13 cellular contexts compared by ENCODE assay signal in the genomic region with DNA sequence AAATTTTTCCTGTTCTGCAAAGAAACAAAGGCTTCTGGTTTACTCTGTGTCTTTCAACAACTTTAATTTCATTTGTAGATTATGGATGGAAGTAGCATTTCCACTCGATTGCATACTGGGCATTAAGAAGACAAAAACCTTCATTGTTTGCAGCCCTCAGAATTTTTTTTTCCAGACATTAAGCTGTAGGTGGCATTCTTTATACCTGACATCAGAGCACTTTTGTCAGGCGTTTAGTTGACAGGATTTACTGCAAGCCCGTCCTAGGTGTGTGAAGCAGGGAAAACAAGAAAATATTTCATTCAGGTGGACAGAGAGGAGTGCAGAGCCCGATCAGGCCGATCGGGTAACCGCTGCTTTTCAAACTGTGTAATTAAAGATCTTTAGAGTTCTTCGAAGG.
DNase-seq lines count a peak whose midpoint lies in the region; TF ChIP-seq lines count a peak whose summit lies in the region.
"Had no signal": no experiment of that assay in that cellular context is flagged by ENCODE, and none has a peak within 500 bp of the region (broad histone marks: within the 10 kb centered on the region; RNA-seq: fewer than 3 reads in every experiment).

No MANE protein-coding gene starts in this region.

- H3K4me1 ChIP-seq in endodermal cell (ENCODE audit: control insufficient read depth, insufficient read depth, low read length) = peaks cover 14% of the 10 kb centered on the region
- no peaks in the 10 kb centered on the region for H3K4me1 ChIP-seq in CD8-positive, alpha-beta memory T cell (ENCODE audit: insufficient read depth, low read length)
- H3K4me1 ChIP-seq: BE2C had no signal

- H3K36me3 ChIP-seq in endodermal cell (ENCODE audit: control insufficient read depth, insufficient read depth, low read length) = no peaks in the 10 kb centered on the region
- no peaks in the 10 kb centered on the region for H3K36me3 ChIP-seq in CD8-positive, alpha-beta memory T cell (ENCODE audit: insufficient read depth, low read length)
- H3K36me3 ChIP-seq: BE2C had no signal

- H3K27me3 ChIP-seq in endodermal cell (ENCODE audit: control insufficient read depth, insufficient read depth, low read length, poor library complexity, severe bottlenecking) = no peaks in the 10 kb centered on the region
- H3K27me3 ChIP-seq in CD8-positive, alpha-beta memory T cell (ENCODE audit: insufficient read depth, low read length, poor library complexity, severe bottlenecking) = no peaks in the 10 kb centered on the region

- H3K9me3 ChIP-seq in endodermal cell (ENCODE audit: control insufficient read depth, low read length) = peaks cover 8% of the 10 kb centered on the region
- H3K9me3 ChIP-seq in CD8-positive, alpha-beta memory T cell (ENCODE audit: low read length) = no peaks in the 10 kb centered on the region
- H3K9me3 ChIP-seq: BE2C had no signal

- no peak overlapping the region for H3K9ac ChIP-seq in endodermal cell (ENCODE audit: extremely low read depth, low read length, poor library complexity, severe bottlenecking)

- CTCF ChIA-PET in CD8-positive, alpha-beta memory T cell (lab: Charles Lee) = no interaction called here

- H3K27me3 Mint-ChIP-seq in endodermal cell (ENCODE audit: insufficient read depth) (no peaks in the 10 kb centered on the region), progenitor cell of endocrine pancreas (peaks cover 15% of the 10 kb centered on the region)
- peaks cover 4 to 11% of the 10 kb centered on the region in 2 donors for H3K27me3 Mint-ChIP-seq in CD8-positive, alpha-beta memory T cell

- H3K4me3 Mint-ChIP-seq in endodermal cell (no peak overlapping the region), progenitor cell of endocrine pancreas (ENCODE audit: low read depth) (no peak overlapping the region)
- H3K4me3 Mint-ChIP-seq in CD8-positive, alpha-beta memory T cell = no peak overlapping the region
- H3K4me3 Mint-ChIP-seq: CD4-positive, alpha-beta memory T cell; HFFc6 had no signal

- H3K4me1 Mint-ChIP-seq in endodermal cell (peaks cover 43% of the 10 kb centered on the region), progenitor cell of endocrine pancreas (ENCODE audit: low read depth) (peaks cover 17% of the 10 kb centered on the region)
- no peaks in the 10 kb centered on the region for H3K4me1 Mint-ChIP-seq in CD8-positive, alpha-beta memory T cell
- H3K4me1 Mint-ChIP-seq: CD4-positive, alpha-beta memory T cell had no signal

- H3K9me3 Mint-ChIP-seq in endodermal cell (peaks cover 1% of the 10 kb centered on the region), progenitor cell of endocrine pancreas (ENCODE audit: low read depth) (peaks cover 5% of the 10 kb centered on the region)
- H3K9me3 Mint-ChIP-seq in CD8-positive, alpha-beta memory T cell = peaks cover 0 to 2% (median 0%) of the 10 kb centered on the region in 5 donors
- H3K9me3 Mint-ChIP-seq: HFFc6 had no signal

- POLR2A ChIA-PET in CD8-positive, alpha-beta memory T cell (lab: Charles Lee) = no interaction called here

- 45 to 87% methylated on average over 2 to 8 of the region's 8 CpGs for WGBS in endodermal cell (ENCODE audit: insufficient coverage in 1 of 2, insufficient read length in 1 of 2), 2 experiments

- TF ChIP-seq CTCF in endodermal cell (conservative IDR thresholded peaks at IDR 0.05) (no peak), progenitor cell of endocrine pancreas (IDR thresholded peaks at IDR 0.05; ENCODE audit: unreplicated experiment) (no peak)

- H3K27ac ChIP-seq in endodermal cell (ENCODE audit: low read depth, low read length) = no peak overlapping the region
- H3K27ac ChIP-seq in CD8-positive, alpha-beta memory T cell (ENCODE audit: low read depth, low read length) = no peak overlapping the region

- H3K36me3 Mint-ChIP-seq in endodermal cell (ENCODE audit: low read depth) = no peaks in the 10 kb centered on the region
- H3K36me3 Mint-ChIP-seq in progenitor cell of endocrine pancreas (ENCODE audit: insufficient read depth) = no peaks in the 10 kb centered on the region
- H3K36me3 Mint-ChIP-seq in CD8-positive, alpha-beta memory T cell = no peaks in the 10 kb centered on the region
- H3K36me3 Mint-ChIP-seq: CD4-positive, alpha-beta memory T cell had no signal

- H3K27ac Mint-ChIP-seq in endodermal cell = peak overlapping the region; percentile 16
- H3K27ac Mint-ChIP-seq in progenitor cell of endocrine pancreas = peak overlapping the region; percentile 59
- H3K27ac Mint-ChIP-seq in CD8-positive, alpha-beta memory T cell = no peak overlapping the region
- H3K27ac Mint-ChIP-seq: HFFc6 had no signal

- DNase-seq in NCI-H1417 treated with DMSO at 0.1 percent for 48 hours (lab: John Stamatoyannopoulos, UW) (peak; percentile 44), NCI-H526 treated with DMSO at 0.1 percent for 48 hours (lab: John Stamatoyannopoulos, UW) (peak; percentile 9), endodermal cell (no peak), progenitor cell of endocrine pancreas (ENCODE audit: low spot score, unreplicated experiment) (no peak), NCI-H1092 (lab: John Stamatoyannopoulos, UW) (no peak), mucosa of gallbladder (ENCODE audit: low spot score) (no peak)
- no peak for DNase-seq in CD8-positive, alpha-beta memory T cell
- DNase-seq: BE2C; CD4-positive, alpha-beta memory T cell; HFFc6; Kasumi-1; NCI-H2029 treated with DMSO at 0.1 percent for 48 hours; SW 1271 had no signal

- H3K4me3 ChIP-seq in endodermal cell (ENCODE audit: low read length) = no peak overlapping the region
- H3K4me3 ChIP-seq in CD8-positive, alpha-beta memory T cell (ENCODE audit: low read length) = no peak overlapping the region

Comparison
In these comparisons a context has a peak if more than half of its experiments do, and no peak if none do; other contexts are left out.
1. DNase-seq: peak in NCI-H1417 treated with DMSO at 0.1 percent for 48 hours (single experiment) and NCI-H526 treated with DMSO at 0.1 percent for 48 hours (single experiment); none in endodermal cell (single experiment), progenitor cell of endocrine pancreas (single experiment), NCI-H1092 (single experiment), mucosa of gallbladder (single experiment) and CD8-positive, alpha-beta memory T cell (0 of 5).
2. H3K27ac Mint-ChIP-seq: peak in endodermal cell (single experiment) and progenitor cell of endocrine pancreas (single experiment); none in CD8-positive, alpha-beta memory T cell (0 of 8).